8 cellular contexts compared by ENCODE assay signal in genomic region chr3:195133462-195133861, GRCh38.
DNase-seq lines count a peak whose midpoint lies in the region; ATAC-seq lines count a peak whose summit lies in the region.

No MANE protein-coding gene starts in this region.

- ATAC-seq in naive thymus-derived CD4-positive, alpha-beta T cell = peak; percentile 66

- no peak overlapping the region for H3K9ac ChIP-seq in adipocyte (ENCODE audit: low read length)

- peak overlapping the region in 2 of 3 donors; percentile 9 to 69 for H3K27ac Mint-ChIP-seq in IgD-negative memory B cell
- no peak overlapping the region for H3K27ac Mint-ChIP-seq in naive thymus-derived CD4-positive, alpha-beta T cell

- H3K27me3 ChIP-seq in adipocyte (replicated peaks; ENCODE audit: control insufficient read depth, insufficient read depth, low read length) = no peaks in the 10 kb centered on the region
- H3K27me3 ChIP-seq in naive thymus-derived CD4-positive, alpha-beta T cell (ENCODE audit: control insufficient read depth in 2 of 2, insufficient read depth in 2 of 2, low read length in 2 of 2) = no peaks in the 10 kb centered on the region

- H3K36me3 Mint-ChIP-seq in IgD-negative memory B cell = no peaks in the 10 kb centered on the region
- peaks cover 0 to 10% (median 3%) of the 10 kb centered on the region in 5 donors for H3K36me3 Mint-ChIP-seq in naive thymus-derived CD4-positive, alpha-beta T cell

- peaks cover 10 to 30% (median 22%) of the 10 kb centered on the region in 3 donors for H3K4me1 Mint-ChIP-seq in IgD-negative memory B cell
- peaks cover 3 to 15% (median 13%) of the 10 kb centered on the region in 7 donors for H3K4me1 Mint-ChIP-seq in naive thymus-derived CD4-positive, alpha-beta T cell

- no peak overlapping the region for H3K4me3 ChIP-seq in adipocyte (ENCODE audit: low read length)
- no peak overlapping the region for H3K4me3 ChIP-seq in naive thymus-derived CD4-positive, alpha-beta T cell (ENCODE audit: low read length)

- no peaks in the 10 kb centered on the region for H3K9me3 Mint-ChIP-seq in IgD-negative memory B cell
- H3K9me3 Mint-ChIP-seq in naive thymus-derived CD4-positive, alpha-beta T cell = no peaks in the 10 kb centered on the region

- CTCF ChIA-PET in naive thymus-derived CD4-positive, alpha-beta T cell (lab: Charles Lee) = no interaction called here

- DNase-seq in DMS153 treated with DMSO at 0.1 percent for 48 hours (lab: John Stamatoyannopoulos, UW; ENCODE audit: unreplicated experiment) (peak; percentile 21), adipocyte (ENCODE audit: low read depth) (peak; percentile 13), NCI-H748 (lab: John Stamatoyannopoulos, UW; ENCODE audit: unreplicated experiment) (no peak), LoVo (ENCODE audit: low spot score) (no peak), NCI-H2196 treated with DMSO at 0.1 percent for 48 hours (lab: John Stamatoyannopoulos, UW; ENCODE audit: unreplicated experiment) (no peak)
- no peak for DNase-seq in naive thymus-derived CD4-positive, alpha-beta T cell
- no peak for DNase-seq in effector CD8-positive, alpha-beta T cell (lab: John Stamatoyannopoulos, UW)

- H3K27ac ChIP-seq in naive thymus-derived CD4-positive, alpha-beta T cell (ENCODE audit: low read depth, low read length) = no peak overlapping the region

- no peaks in the 10 kb centered on the region for H3K9me3 ChIP-seq in adipocyte (ENCODE audit: control insufficient read depth, low read length)
- H3K9me3 ChIP-seq in naive thymus-derived CD4-positive, alpha-beta T cell (ENCODE audit: control insufficient read depth in 2 of 3, low read length in 3 of 3) = no peaks in the 10 kb centered on the region

- no peaks in the 10 kb centered on the region for H3K27me3 Mint-ChIP-seq in IgD-negative memory B cell
- H3K27me3 Mint-ChIP-seq in naive thymus-derived CD4-positive, alpha-beta T cell = no peaks in the 10 kb centered on the region

- peak overlapping the region in 1 of 4 donors; percentile 5 for H3K4me3 Mint-ChIP-seq in IgD-negative memory B cell
- no peak overlapping the region for H3K4me3 Mint-ChIP-seq in naive thymus-derived CD4-positive, alpha-beta T cell

- peaks cover 6% of the 10 kb centered on the region for H3K36me3 ChIP-seq in adipocyte (ENCODE audit: control insufficient read depth, insufficient read depth, low read length, severe bottlenecking)
- H3K36me3 ChIP-seq in naive thymus-derived CD4-positive, alpha-beta T cell (ENCODE audit: control insufficient read depth in 2 of 3, insufficient read depth in 3 of 3, low read length in 3 of 3) = no peaks in the 10 kb centered on the region

- POLR2A ChIA-PET in naive thymus-derived CD4-positive, alpha-beta T cell (lab: Charles Lee) = no interaction called here

- intact Hi-C loops in naive thymus-derived CD4-positive, alpha-beta T cell (cut with micrococcal nuclease) = no loop called here

- H3K4me1 ChIP-seq in adipocyte (ENCODE audit: control insufficient read depth, insufficient read depth, low read length) = peaks cover 11% of the 10 kb centered on the region
- no peaks in the 10 kb centered on the region for H3K4me1 ChIP-seq in naive thymus-derived CD4-positive, alpha-beta T cell (ENCODE audit: control insufficient read depth in 2 of 2, insufficient read depth in 2 of 2, low read length in 2 of 2)

Comparison
In these comparisons a context has a peak if more than half of its experiments do, and no peak if none do; other contexts are left out.
1. DNase-seq: peak in DMS153 treated with DMSO at 0.1 percent for 48 hours (single experiment) and adipocyte (single experiment); none in naive thymus-derived CD4-positive, alpha-beta T cell (0 of 9), NCI-H748 (single experiment), effector CD8-positive, alpha-beta T cell (single experiment), LoVo (single experiment) and NCI-H2196 treated with DMSO at 0.1 percent for 48 hours (single experiment).
2. H3K27ac Mint-ChIP-seq: peak in IgD-negative memory B cell (2 of 3); none in naive thymus-derived CD4-positive, alpha-beta T cell (0 of 9).